In the genomic region with DNA sequence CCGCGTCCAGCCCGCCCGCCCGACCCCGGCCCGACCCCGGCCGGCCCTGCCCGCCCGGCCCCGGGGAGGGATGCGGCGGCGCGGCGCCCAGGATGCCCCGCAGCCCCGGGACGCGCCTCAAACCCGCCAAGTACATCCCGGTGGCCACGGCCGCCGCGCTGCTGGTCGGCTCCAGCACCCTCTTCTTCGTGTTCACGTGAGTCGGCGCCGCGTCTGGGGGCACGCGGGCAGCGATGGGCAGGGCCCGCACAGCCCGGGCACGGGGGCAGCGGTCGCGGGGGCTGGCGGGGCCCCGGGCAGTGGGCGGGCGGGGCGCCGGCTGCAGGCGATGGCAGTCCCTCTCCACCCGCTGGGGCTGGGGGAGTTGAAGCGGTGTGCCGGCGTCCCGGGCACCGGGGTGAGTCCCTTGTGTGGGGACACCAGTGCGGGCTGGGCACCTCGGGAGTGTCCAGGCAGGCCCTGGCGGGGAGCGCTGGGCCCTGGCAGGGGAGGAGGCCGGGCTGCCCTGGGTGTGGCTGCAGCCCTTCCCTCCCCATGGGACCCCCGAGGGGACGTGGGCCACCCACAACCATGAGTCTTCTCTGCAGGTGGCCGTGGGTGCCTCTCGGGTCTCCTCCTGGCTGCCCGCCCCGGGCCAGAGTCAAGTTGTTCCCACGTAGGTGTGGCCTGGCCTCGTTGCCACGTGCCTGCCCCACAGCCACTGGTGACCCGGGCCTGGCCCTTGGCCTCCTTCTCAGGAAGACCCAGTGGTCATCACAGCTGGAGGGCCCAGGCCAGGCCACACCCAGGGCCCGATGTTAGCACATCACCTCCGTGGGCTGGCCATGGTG, we compare ENCODE assay signal across 1 cellular context.
TF ChIP-seq lines count a peak whose summit lies in the region.

No MANE protein-coding gene starts in this region.

TF ChIP-seq in HepG2, 621 proteins besides CTCF, POLR2A, EP300 and RAD21 (continued from another document):
- TF ChIP-seq, protein P1, sequence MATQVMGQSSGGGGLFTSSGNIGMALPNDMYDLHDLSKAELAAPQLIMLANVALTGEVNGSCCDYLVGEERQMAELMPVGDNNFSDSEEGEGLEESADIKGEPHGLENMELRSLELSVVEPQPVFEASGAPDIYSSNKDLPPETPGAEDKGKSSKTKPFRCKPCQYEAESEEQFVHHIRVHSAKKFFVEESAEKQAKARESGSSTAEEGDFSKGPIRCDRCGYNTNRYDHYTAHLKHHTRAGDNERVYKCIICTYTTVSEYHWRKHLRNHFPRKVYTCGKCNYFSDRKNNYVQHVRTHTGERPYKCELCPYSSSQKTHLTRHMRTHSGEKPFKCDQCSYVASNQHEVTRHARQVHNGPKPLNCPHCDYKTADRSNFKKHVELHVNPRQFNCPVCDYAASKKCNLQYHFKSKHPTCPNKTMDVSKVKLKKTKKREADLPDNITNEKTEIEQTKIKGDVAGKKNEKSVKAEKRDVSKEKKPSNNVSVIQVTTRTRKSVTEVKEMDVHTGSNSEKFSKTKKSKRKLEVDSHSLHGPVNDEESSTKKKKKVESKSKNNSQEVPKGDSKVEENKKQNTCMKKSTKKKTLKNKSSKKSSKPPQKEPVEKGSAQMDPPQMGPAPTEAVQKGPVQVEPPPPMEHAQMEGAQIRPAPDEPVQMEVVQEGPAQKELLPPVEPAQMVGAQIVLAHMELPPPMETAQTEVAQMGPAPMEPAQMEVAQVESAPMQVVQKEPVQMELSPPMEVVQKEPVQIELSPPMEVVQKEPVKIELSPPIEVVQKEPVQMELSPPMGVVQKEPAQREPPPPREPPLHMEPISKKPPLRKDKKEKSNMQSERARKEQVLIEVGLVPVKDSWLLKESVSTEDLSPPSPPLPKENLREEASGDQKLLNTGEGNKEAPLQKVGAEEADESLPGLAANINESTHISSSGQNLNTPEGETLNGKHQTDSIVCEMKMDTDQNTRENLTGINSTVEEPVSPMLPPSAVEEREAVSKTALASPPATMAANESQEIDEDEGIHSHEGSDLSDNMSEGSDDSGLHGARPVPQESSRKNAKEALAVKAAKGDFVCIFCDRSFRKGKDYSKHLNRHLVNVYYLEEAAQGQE (IDR thresholded peaks at IDR 0.05; ENCODE audit: borderline replicate concordance in 1 of 2, low read depth in 1 of 2, low read length in 2 of 2): no peak
- TF ChIP-seq, protein P2, sequence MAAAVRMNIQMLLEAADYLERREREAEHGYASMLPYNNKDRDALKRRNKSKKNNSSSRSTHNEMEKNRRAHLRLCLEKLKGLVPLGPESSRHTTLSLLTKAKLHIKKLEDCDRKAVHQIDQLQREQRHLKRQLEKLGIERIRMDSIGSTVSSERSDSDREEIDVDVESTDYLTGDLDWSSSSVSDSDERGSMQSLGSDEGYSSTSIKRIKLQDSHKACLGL (CRISPR knock-in tag; IDR thresholded peaks at IDR 0.05): peak; percentile 19; the same call in 1 of the 2 replicates
- TF ChIP-seq SALL2 (CRISPR knock-in tag; IDR thresholded peaks at IDR 0.05) (no peak), RXRA (CRISPR knock-in tag; IDR thresholded peaks at IDR 0.05) (peak; percentile 20; the same call in 1 of the 2 replicates), RBFOX2 (IDR thresholded peaks at IDR 0.05; ENCODE audit: low read depth, low read length) (0 out of 2 replicates have a peak, but pooled peaks have one; percentile 42), ZNF569 (CRISPR knock-in tag; IDR thresholded peaks at IDR 0.05; ENCODE audit: borderline replicate concordance) (no peak), HOXA3 (CRISPR knock-in tag; IDR thresholded peaks at IDR 0.05) (no peak), HNRNPL (IDR thresholded peaks at IDR 0.05; ENCODE audit: low read depth, low read length) (0 out of 2 replicates have a peak, but pooled peaks have one; percentile 19), SRY (CRISPR knock-in tag; IDR thresholded peaks at IDR 0.05) (0 out of 2 replicates have a peak, but pooled peaks have one; percentile 31), ESRRA (CRISPR knock-in tag; IDR thresholded peaks at IDR 0.05; ENCODE audit: low read depth) (no peak)
- TF ChIP-seq, protein P3, sequence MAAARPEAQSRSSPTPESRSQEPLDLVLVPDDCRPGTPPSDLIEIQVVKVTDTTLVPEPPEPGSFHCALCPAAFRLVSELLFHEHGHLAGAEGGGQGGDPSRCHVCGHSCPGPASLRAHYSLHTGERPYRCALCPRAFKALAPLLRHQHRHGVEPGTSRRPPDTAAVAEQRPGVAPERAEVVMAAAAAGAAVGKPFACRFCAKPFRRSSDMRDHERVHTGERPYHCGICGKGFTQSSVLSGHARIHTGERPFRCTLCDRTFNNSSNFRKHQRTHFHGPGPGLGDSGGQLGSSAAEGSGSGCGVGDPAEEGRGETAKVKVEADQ (CRISPR knock-in tag; IDR thresholded peaks at IDR 0.05; ENCODE audit: borderline replicate concordance): no peak
- TF ChIP-seq, protein P4, sequence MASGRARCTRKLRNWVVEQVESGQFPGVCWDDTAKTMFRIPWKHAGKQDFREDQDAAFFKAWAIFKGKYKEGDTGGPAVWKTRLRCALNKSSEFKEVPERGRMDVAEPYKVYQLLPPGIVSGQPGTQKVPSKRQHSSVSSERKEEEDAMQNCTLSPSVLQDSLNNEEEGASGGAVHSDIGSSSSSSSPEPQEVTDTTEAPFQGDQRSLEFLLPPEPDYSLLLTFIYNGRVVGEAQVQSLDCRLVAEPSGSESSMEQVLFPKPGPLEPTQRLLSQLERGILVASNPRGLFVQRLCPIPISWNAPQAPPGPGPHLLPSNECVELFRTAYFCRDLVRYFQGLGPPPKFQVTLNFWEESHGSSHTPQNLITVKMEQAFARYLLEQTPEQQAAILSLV (CRISPR knock-in tag; IDR thresholded peaks at IDR 0.05; ENCODE audit: borderline replicate concordance): peak; percentile 55; the same call in 1 of the 2 replicates
- TF ChIP-seq, protein P5, sequence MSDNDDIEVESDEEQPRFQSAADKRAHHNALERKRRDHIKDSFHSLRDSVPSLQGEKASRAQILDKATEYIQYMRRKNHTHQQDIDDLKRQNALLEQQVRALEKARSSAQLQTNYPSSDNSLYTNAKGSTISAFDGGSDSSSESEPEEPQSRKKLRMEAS (IDR thresholded peaks at IDR 0.05): peak; percentile 81
